16 cellular contexts compared by ENCODE assay signal in the genomic region with DNA sequence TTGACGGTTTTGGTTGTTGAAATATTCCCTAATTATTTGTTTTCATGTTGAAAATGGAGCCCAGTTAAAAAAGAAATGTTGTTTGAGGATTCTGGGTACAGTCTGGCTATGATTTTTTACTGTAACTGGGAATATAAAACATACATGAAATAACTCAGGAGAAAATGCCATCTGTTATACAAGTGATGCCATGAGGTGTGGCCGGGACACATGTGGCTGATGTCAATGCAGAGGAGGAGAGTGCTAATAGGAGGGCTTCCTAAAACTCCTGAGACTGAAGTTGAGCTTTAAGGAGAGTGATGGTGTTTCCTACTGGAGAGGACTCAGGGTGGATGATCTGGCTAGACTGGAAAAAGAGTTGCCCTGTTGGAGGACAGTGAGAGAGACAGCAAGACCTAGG. TPM values are rescaled to one million over a fixed set of nuclear protein-coding genes. Genes with fewer than 3 reads are reported as not detected.
DNase-seq lines count a peak whose midpoint lies in the region; ATAC-seq and TF ChIP-seq lines count a peak whose summit lies in the region.
"Had no signal": no experiment of that assay in that cellular context is flagged by ENCODE, and none has a peak within 500 bp of the region (broad histone marks: within the 10 kb centered on the region; RNA-seq: fewer than 3 reads in every experiment).

No MANE protein-coding gene starts in this region.

- H3K27ac ChIP-seq in CD4-positive, alpha-beta T cell (ENCODE audit: low read depth, low read length), result no peak overlapping the region
- H3K27ac ChIP-seq in brain microvascular endothelial cell, result no peak overlapping the region
- H3K27ac ChIP-seq: BLaER1 had no signal

- intact Hi-C loops in CD14-positive monocyte (cut with micrococcal nuclease), result no loop called here
- intact Hi-C loops in CD4-positive, alpha-beta T cell (cut with DNase I, micrococcal nuclease), result loop anchor here in 1 of 2 experiments (5.0 kb wide), 1 partner anchor 474 kb away; no protein-coding TSS in a partner anchor

- DNase-seq in CD14-positive monocyte (ENCODE audit: low spot score) (no peak), brain microvascular endothelial cell (no peak)
- DNase-seq in CD4-positive, alpha-beta T cell, result no peak
- DNase-seq in activated naive CD8-positive, alpha-beta T cell treated with anti-CD3 and anti-CD28 coated beads, Interleukin-2, amount 10 ng/mL, durations not matched to agents 7 days and 5 days, result no peak
- no peak for DNase-seq in naive thymus-derived CD8-positive, alpha-beta T cell
- DNase-seq: Karpas-422, MM.1S, NCI-H1105 treated with DMSO at 0.1 percent for 48 hours, NCI-H187 treated with DMSO at 0.1 percent for 48 hours, NCI-H446 treated with DMSO at 0.1 percent for 48 hours, NCI-H748 treated with DMSO at 0.1 percent for 48 hours, SHP77 had no signal

- ATAC-seq in CD4-positive, alpha-beta T cell (ENCODE audit: poor library complexity), result no peak
- ATAC-seq in activated naive CD8-positive, alpha-beta T cell treated with anti-CD3 and anti-CD28 coated beads, Interleukin-2, amount 10 ng/mL, durations not matched to agents 7 days and 5 days (ENCODE audit: low read depth), result no peak
- no peak for ATAC-seq in naive thymus-derived CD8-positive, alpha-beta T cell
- no peak for ATAC-seq in GM19351 (IDR thresholded peaks at IDR 0.05; ENCODE audit: unreplicated experiment)
- no peak for ATAC-seq in GM19324 (IDR thresholded peaks at IDR 0.05; ENCODE audit: low FRiP score, unreplicated experiment)

- no peak for TF ChIP-seq CTCF in CD14-positive monocyte (IDR thresholded peaks at IDR 0.05)
- TF ChIP-seq CTCF in CD4-positive, alpha-beta T cell (IDR thresholded peaks at IDR 0.05), result no peak
- TF ChIP-seq CTCF in brain microvascular endothelial cell (IDR thresholded peaks at IDR 0.05; ENCODE audit: low read depth, low read length, missing control alignments), result no peak

- POLR2A ChIA-PET in CD4-positive, alpha-beta T cell (lab: Charles Lee), result interaction anchor here (2.2 kb wide), 1 partner anchor 12 kb away, joined by 19 read pairs; a partner anchor contains a TSS
- POLR2A ChIA-PET in activated naive CD8-positive, alpha-beta T cell treated with anti-CD3 and anti-CD28 coated beads, Interleukin-2, amount 10 ng/mL, durations not matched to agents 7 days and 5 days (lab: Charles Lee), result no interaction called here
- POLR2A ChIA-PET in naive thymus-derived CD8-positive, alpha-beta T cell (lab: Charles Lee), result no interaction called here

- peaks cover 4% of the 10 kb centered on the region for H3K36me3 ChIP-seq in brain microvascular endothelial cell (replicated peaks)
- H3K36me3 ChIP-seq: HAP-1 had no signal

- H3K4me3 Mint-ChIP-seq in CD14-positive monocyte, result no peak overlapping the region
- H3K4me3 Mint-ChIP-seq in CD4-positive, alpha-beta T cell, result no peak overlapping the region
- H3K4me3 Mint-ChIP-seq in activated naive CD8-positive, alpha-beta T cell treated with anti-CD3 and anti-CD28 coated beads, Interleukin-2, amount 10 ng/mL, durations not matched to agents 7 days and 5 days, result no peak overlapping the region
- no peak overlapping the region for H3K4me3 Mint-ChIP-seq in naive thymus-derived CD8-positive, alpha-beta T cell

- peaks cover 2% of the 10 kb centered on the region for H3K4me1 Mint-ChIP-seq in CD14-positive monocyte
- H3K4me1 Mint-ChIP-seq in CD4-positive, alpha-beta T cell (ENCODE audit: low read depth), result peaks cover 7% of the 10 kb centered on the region
- H3K4me1 Mint-ChIP-seq in activated naive CD8-positive, alpha-beta T cell treated with anti-CD3 and anti-CD28 coated beads, Interleukin-2, amount 10 ng/mL, durations not matched to agents 7 days and 5 days, result no peaks in the 10 kb centered on the region
- peaks cover 0 to 9% (median 3%) of the 10 kb centered on the region in 4 donors for H3K4me1 Mint-ChIP-seq in naive thymus-derived CD8-positive, alpha-beta T cell

- H3K36me3 Mint-ChIP-seq in CD14-positive monocyte, result peaks cover 60 to 88% of the 10 kb centered on the region in 2 donors
- peaks cover 71% of the 10 kb centered on the region for H3K36me3 Mint-ChIP-seq in CD4-positive, alpha-beta T cell (ENCODE audit: low read depth)
- peaks cover 22% of the 10 kb centered on the region for H3K36me3 Mint-ChIP-seq in activated naive CD8-positive, alpha-beta T cell treated with anti-CD3 and anti-CD28 coated beads, Interleukin-2, amount 10 ng/mL, durations not matched to agents 7 days and 5 days
- peaks cover 0 to 80% (median 5%) of the 10 kb centered on the region in 3 donors for H3K36me3 Mint-ChIP-seq in naive thymus-derived CD8-positive, alpha-beta T cell

- no peaks in the 10 kb centered on the region for H3K9me3 ChIP-seq in CD4-positive, alpha-beta T cell (ENCODE audit: control insufficient read depth, low read length)
- H3K9me3 ChIP-seq: BLaER1, HAP-1 had no signal

- H3K27ac Mint-ChIP-seq in CD14-positive monocyte, result peak overlapping the region in 4 of 7 donors; percentile 17 to 80 (median 68)
- H3K27ac Mint-ChIP-seq in CD4-positive, alpha-beta T cell, result peak overlapping the region; percentile 45
- peak overlapping the region; percentile 40 for H3K27ac Mint-ChIP-seq in activated naive CD8-positive, alpha-beta T cell treated with anti-CD3 and anti-CD28 coated beads, Interleukin-2, amount 10 ng/mL, durations not matched to agents 7 days and 5 days
- H3K27ac Mint-ChIP-seq in naive thymus-derived CD8-positive, alpha-beta T cell, result peak overlapping the region in 6 of 10 donors; percentile 13 to 81 (median 74)

- H3K27me3 ChIP-seq in CD4-positive, alpha-beta T cell (ENCODE audit: control insufficient read depth, insufficient read depth, low read length), result no peaks in the 10 kb centered on the region
- H3K27me3 ChIP-seq in brain microvascular endothelial cell (replicated peaks), result no peaks in the 10 kb centered on the region
- H3K27me3 ChIP-seq: BLaER1 had no signal

- CTCF ChIA-PET in CD4-positive, alpha-beta T cell (lab: Charles Lee), result no interaction called here

- H3K9me3 Mint-ChIP-seq in CD14-positive monocyte, result peaks cover 0 to 1% (median 0%) of the 10 kb centered on the region in 7 donors
- no peaks in the 10 kb centered on the region for H3K9me3 Mint-ChIP-seq in CD4-positive, alpha-beta T cell
- no peaks in the 10 kb centered on the region for H3K9me3 Mint-ChIP-seq in activated naive CD8-positive, alpha-beta T cell treated with anti-CD3 and anti-CD28 coated beads, Interleukin-2, amount 10 ng/mL, durations not matched to agents 7 days and 5 days
- no peaks in the 10 kb centered on the region for H3K9me3 Mint-ChIP-seq in naive thymus-derived CD8-positive, alpha-beta T cell

- no peaks in the 10 kb centered on the region for H3K27me3 Mint-ChIP-seq in CD14-positive monocyte (ENCODE audit: low read depth in 3 of 3)
- H3K27me3 Mint-ChIP-seq in CD4-positive, alpha-beta T cell, result no peaks in the 10 kb centered on the region
- H3K27me3 Mint-ChIP-seq in activated naive CD8-positive, alpha-beta T cell treated with anti-CD3 and anti-CD28 coated beads, Interleukin-2, amount 10 ng/mL, durations not matched to agents 7 days and 5 days, result no peaks in the 10 kb centered on the region
- no peaks in the 10 kb centered on the region for H3K27me3 Mint-ChIP-seq in naive thymus-derived CD8-positive, alpha-beta T cell

- in situ Hi-C loops in brain microvascular endothelial cell (cut with HindIII; ENCODE audit: low pct_ligation_motif_present, low sequenced_read_pairs), result no loop called here

- no peak overlapping the region for H3K4me3 ChIP-seq in brain microvascular endothelial cell (ENCODE audit: low read depth, low read length)
- H3K4me3 ChIP-seq: BLaER1, HAP-1 had no signal

RNA-seq across cellular contexts. Expression of a gene that starts 12.7 kb away (rescaled TPM):
- 100 to 1,000 TPM; 160 to 227 TPM for polyA plus RNA-seq in CD14-positive monocyte
- 10 to 100 TPM; 77.2 to 82.7 TPM for total RNA-seq in CD4-positive, alpha-beta T cell
- total RNA-seq in activated naive CD8-positive, alpha-beta T cell treated with anti-CD3 and anti-CD28 coated beads, Interleukin-2, amount 10 ng/mL, durations not matched to agents 7 days and 5 days, result 10 to 100 TPM; 57.8 to 60.9 TPM
- total RNA-seq in naive thymus-derived CD8-positive, alpha-beta T cell, result 10 to 100 TPM; 59.6 to 62.6 TPM
- 100 to 1,000 TPM; 156 to 206 (median 176) TPM for polyA plus RNA-seq in naive thymus-derived CD8-positive, alpha-beta T cell

RNA-seq across cellular contexts. Expression of a gene that starts 26.8 kb away (rescaled TPM):
- 1 to 10 TPM; 8.0 to 9.3 TPM for polyA plus RNA-seq in CD14-positive monocyte
- total RNA-seq in CD4-positive, alpha-beta T cell, result 10 to 100 TPM; 17.4 to 20.1 TPM
- 1 to 10 TPM; 5.7 to 7.1 TPM for total RNA-seq in activated naive CD8-positive, alpha-beta T cell treated with anti-CD3 and anti-CD28 coated beads, Interleukin-2, amount 10 ng/mL, durations not matched to agents 7 days and 5 days
- 10 to 100 TPM in 1 of 2 experiments, 1 to 10 TPM in 1; 8.7 to 11.3 TPM for total RNA-seq in naive thymus-derived CD8-positive, alpha-beta T cell
- polyA plus RNA-seq in naive thymus-derived CD8-positive, alpha-beta T cell, result 1 to 10 TPM; 6.4 to 9.5 (median 6.7) TPM
